ENCODE assay signal across 14 cellular contexts in the genomic region with DNA sequence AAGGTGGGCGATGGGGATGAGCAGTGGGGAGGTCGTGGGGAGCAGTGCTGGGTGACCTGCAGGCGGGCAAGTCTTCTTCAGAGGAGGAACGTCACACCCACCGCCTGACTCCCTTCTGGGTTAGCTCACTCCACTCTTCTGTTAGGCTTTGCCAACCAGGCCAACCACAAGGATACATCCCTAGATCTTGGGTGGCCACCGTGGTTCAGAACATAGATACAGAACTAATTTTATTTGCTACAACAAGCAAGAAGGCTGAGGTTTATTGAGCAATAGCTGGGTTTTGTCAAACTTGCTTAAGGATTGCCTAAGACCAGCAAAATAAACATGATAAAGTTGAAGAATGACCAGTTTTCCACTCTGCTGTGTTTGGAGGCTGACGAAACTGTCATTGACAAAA.
DNase-seq lines count a peak whose midpoint lies in the region; ATAC-seq, FAIRE-seq and TF ChIP-seq lines count a peak whose summit lies in the region.
"Had no signal": no experiment of that assay in that cellular context is flagged by ENCODE, and none has a peak within 500 bp of the region (broad histone marks: within the 10 kb centered on the region; RNA-seq: fewer than 3 reads in every experiment).

No MANE protein-coding gene starts in this region.

- CTCF ChIA-PET in A549 (lab: Yijun Ruan, JAX), result no interaction called here

- peak in 1 of 2 experiments; percentile 64 for DNase-seq in A549 (ENCODE audit: low read depth in 1 of 2, low spot score in 1 of 2)
- DNase-seq in MV-4-11 (lab: John Stamatoyannopoulos, UW), result peak; percentile 99
- peak; percentile 77 for DNase-seq in coronary artery (ENCODE audit: low spot score)
- DNase-seq in mesothelial cell of epicardium (ENCODE audit: low spot score in 2 of 2, unreplicated experiment in 2 of 2), result no peak
- DNase-seq in NCI-H128 (lab: John Stamatoyannopoulos, UW; ENCODE audit: unreplicated experiment), result no peak
- DNase-seq: NCI-H1105 treated with DMSO at 0.1 percent for 48 hours, occipital lobe had no signal

- H3K4me3 ChIP-seq in A549, result no peak overlapping the region
- H3K4me3 ChIP-seq in coronary artery, result no peak overlapping the region

- POLR2A ChIA-PET in A549 (lab: Yijun Ruan, JAX), result interaction anchor here (0.6 kb wide), 1 partner anchor 81 kb away, joined by 3 read pairs; no protein-coding TSS in a partner anchor

- peak overlapping the region; percentile 67 for H3K4me2 ChIP-seq in A549

- no peak; a peak in 1 of 5 replicates for TF ChIP-seq RAD21 in A549 (conservative IDR thresholded peaks at IDR 0.05 in 1 of 2, IDR thresholded peaks at IDR 0.05 in 1 of 2)

- H3K9me3 ChIP-seq in A549, result no peaks in the 10 kb centered on the region

- no peaks in the 10 kb centered on the region for H3K9me3 Mint-ChIP-seq in mesothelial cell of epicardium
- H3K9me3 Mint-ChIP-seq: activated T-helper 17 cell treated with anti-CD3 and anti-CD28 coated beads, Interleukin-2, amount 50 U/mL, for 72 hours; T-helper 1 cell treated with Interleukin-12 subunit alpha and Interleukin-12 subunit beta and Interleukin-4 antibody, amounts not matched to agents 30 μg/mL and 1 μg/mL, for 36 hours had no signal

- no peak overlapping the region for H3K4me3 Mint-ChIP-seq in mesothelial cell of epicardium
- H3K4me3 Mint-ChIP-seq: activated T-helper 17 cell treated with anti-CD3 and anti-CD28 coated beads, Interleukin-2, amount 50 U/mL, for 72 hours; B cell; T-helper 1 cell treated with Interleukin-12 subunit alpha and Interleukin-12 subunit beta and Interleukin-4 antibody, amounts not matched to agents 30 μg/mL and 1 μg/mL, for 36 hours had no signal

- TF ChIP-seq POLR2A in A549 (IDR thresholded peaks at IDR 0.05; ENCODE audit: low read length), result no peak

- ATAC-seq in A549 (peak; percentile 43 to 45), HG03097 (IDR thresholded peaks at IDR 0.05; ENCODE audit: low FRiP score, unreplicated experiment) (no peak), GM21825 (IDR thresholded peaks at IDR 0.05; ENCODE audit: unreplicated experiment) (no peak), GM21723 (IDR thresholded peaks at IDR 0.05; ENCODE audit: unreplicated experiment) (no peak)
- ATAC-seq: activated T-helper 17 cell treated with anti-CD3 and anti-CD28 coated beads, Interleukin-2, amount 50 U/mL, for 72 hours had no signal

- H3K27ac Mint-ChIP-seq in mesothelial cell of epicardium, result peak overlapping the region; percentile 39
- H3K27ac Mint-ChIP-seq: activated T-helper 17 cell treated with anti-CD3 and anti-CD28 coated beads, Interleukin-2, amount 50 U/mL, for 72 hours; B cell; T-helper 1 cell treated with Interleukin-12 subunit alpha and Interleukin-12 subunit beta and Interleukin-4 antibody, amounts not matched to agents 30 μg/mL and 1 μg/mL, for 36 hours had no signal

- peaks cover 49% of the 10 kb centered on the region for H3K4me1 Mint-ChIP-seq in mesothelial cell of epicardium

- H3K36me3 Mint-ChIP-seq in mesothelial cell of epicardium, result no peaks in the 10 kb centered on the region

- peak overlapping the region; percentile 47 to 67; a peak in 5 of 6 replicates for H3K27ac ChIP-seq in A549
- H3K27ac ChIP-seq in coronary artery, result peak overlapping the region in 1 of 2 donors; percentile 53

- peak; percentile 67 to 74; a peak in 3 of 5 replicates for TF ChIP-seq EP300 in A549 (IDR thresholded peaks at IDR 0.05)

- FAIRE-seq in A549 (lab: Jason Lieb, UNC), result no peak
- FAIRE-seq: frontal cortex had no signal

- WGBS in A549 (ENCODE audit: missing lambda C conversion rate), result 48% methylated on average over 7 of the region's 7 CpGs

- TF ChIP-seq CTCF in A549 (IDR thresholded peaks at IDR 0.05) (no peak), coronary artery (IDR thresholded peaks at IDR 0.05) (no peak), mesothelial cell of epicardium (IDR thresholded peaks at IDR 0.05; ENCODE audit: unreplicated experiment) (no peak)

- H3K4me1 ChIP-seq in A549, result peaks cover 57% of the 10 kb centered on the region

- H3K27me3 Mint-ChIP-seq in mesothelial cell of epicardium (ENCODE audit: low read depth), result no peaks in the 10 kb centered on the region
- H3K27me3 Mint-ChIP-seq: B cell had no signal

TF ChIP-seq in A549, 52 proteins besides CTCF, POLR2A, EP300 and RAD21 (continues in another document):
- no peak for TF ChIP-seq CBX8 (IDR thresholded peaks at IDR 0.05)
- no peak for TF ChIP-seq TP53 (CRISPR knock-in tag; IDR thresholded peaks at IDR 0.05)
- no peak for TF ChIP-seq RFX5 (IDR thresholded peaks at IDR 0.05)
- TF ChIP-seq BHLHE40 (IDR thresholded peaks at IDR 0.05; ENCODE audit: low read depth, low read length), result no peak
- TF ChIP-seq NPAS2 (CRISPR knock-in tag; IDR thresholded peaks at IDR 0.05; ENCODE audit: borderline replicate concordance), result no peak
- TF ChIP-seq NFE2L2 (conservative IDR thresholded peaks at IDR 0.05; ENCODE audit: low read length), result no peak
- TF ChIP-seq HOXB5 (CRISPR knock-in tag; IDR thresholded peaks at IDR 0.05), result no peak
- TF ChIP-seq HEYL (CRISPR knock-in tag; IDR thresholded peaks at IDR 0.05), result no peak
- peak; percentile 47 for TF ChIP-seq GATA3 (IDR thresholded peaks at IDR 0.05; ENCODE audit: borderline replicate concordance)
- TF ChIP-seq, protein P1, sequence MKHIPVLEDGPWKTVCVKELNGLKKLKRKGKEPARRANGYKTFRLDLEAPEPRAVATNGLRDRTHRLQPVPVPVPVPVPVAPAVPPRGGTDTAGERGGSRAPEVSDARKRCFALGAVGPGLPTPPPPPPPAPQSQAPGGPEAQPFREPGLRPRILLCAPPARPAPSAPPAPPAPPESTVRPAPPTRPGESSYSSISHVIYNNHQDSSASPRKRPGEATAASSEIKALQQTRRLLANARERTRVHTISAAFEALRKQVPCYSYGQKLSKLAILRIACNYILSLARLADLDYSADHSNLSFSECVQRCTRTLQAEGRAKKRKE (CRISPR knock-in tag; IDR thresholded peaks at IDR 0.05; ENCODE audit: low read depth), result no peak
- no peak for TF ChIP-seq EHMT2 (IDR thresholded peaks at IDR 0.05; ENCODE audit: low read depth)
- TF ChIP-seq HOXA7 (CRISPR knock-in tag; IDR thresholded peaks at IDR 0.05), result no peak
- TF ChIP-seq ZFP36 (IDR thresholded peaks at IDR 0.05; ENCODE audit: borderline replicate concordance, partially characterized antibody), result no peak
- TF ChIP-seq KDM1A (IDR thresholded peaks at IDR 0.05; ENCODE audit: low read depth), result no peak
- TF ChIP-seq, protein P2, sequence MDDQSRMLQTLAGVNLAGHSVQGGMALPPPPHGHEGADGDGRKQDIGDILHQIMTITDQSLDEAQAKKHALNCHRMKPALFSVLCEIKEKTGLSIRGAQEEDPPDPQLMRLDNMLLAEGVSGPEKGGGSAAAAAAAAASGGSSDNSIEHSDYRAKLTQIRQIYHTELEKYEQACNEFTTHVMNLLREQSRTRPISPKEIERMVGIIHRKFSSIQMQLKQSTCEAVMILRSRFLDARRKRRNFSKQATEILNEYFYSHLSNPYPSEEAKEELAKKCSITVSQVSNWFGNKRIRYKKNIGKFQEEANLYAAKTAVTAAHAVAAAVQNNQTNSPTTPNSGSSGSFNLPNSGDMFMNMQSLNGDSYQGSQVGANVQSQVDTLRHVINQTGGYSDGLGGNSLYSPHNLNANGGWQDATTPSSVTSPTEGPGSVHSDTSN (IDR thresholded peaks at IDR 0.05), result no peak
- TF ChIP-seq, protein P3, sequence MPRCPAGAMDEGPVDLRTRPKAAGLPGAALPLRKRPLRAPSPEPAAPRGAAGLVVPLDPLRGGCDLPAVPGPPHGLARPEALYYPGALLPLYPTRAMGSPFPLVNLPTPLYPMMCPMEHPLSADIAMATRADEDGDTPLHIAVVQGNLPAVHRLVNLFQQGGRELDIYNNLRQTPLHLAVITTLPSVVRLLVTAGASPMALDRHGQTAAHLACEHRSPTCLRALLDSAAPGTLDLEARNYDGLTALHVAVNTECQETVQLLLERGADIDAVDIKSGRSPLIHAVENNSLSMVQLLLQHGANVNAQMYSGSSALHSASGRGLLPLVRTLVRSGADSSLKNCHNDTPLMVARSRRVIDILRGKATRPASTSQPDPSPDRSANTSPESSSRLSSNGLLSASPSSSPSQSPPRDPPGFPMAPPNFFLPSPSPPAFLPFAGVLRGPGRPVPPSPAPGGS (IDR thresholded peaks at IDR 0.05), result peak; percentile 92; the same call in 2 of the 3 replicates
- TF ChIP-seq JUNB (IDR thresholded peaks at IDR 0.05), result peak; percentile 88
- TF ChIP-seq RCOR1 (IDR thresholded peaks at IDR 0.05; ENCODE audit: low read depth, low read length), result no peak
- no peak for TF ChIP-seq RNF2 (IDR thresholded peaks at IDR 0.05; ENCODE audit: borderline replicate concordance, low read depth)
- TF ChIP-seq RARB (CRISPR knock-in tag; IDR thresholded peaks at IDR 0.05), result no peak
- peak; percentile 81 to 82; a peak in 4 of 5 replicates for TF ChIP-seq JUN (IDR thresholded peaks at IDR 0.05)
- TF ChIP-seq NR3C1 (IDR thresholded peaks at IDR 0.05), result no peak
- TF ChIP-seq ZC3H11A (IDR thresholded peaks at IDR 0.05), result no peak
- no peak for TF ChIP-seq FOXS1 (CRISPR knock-in tag; IDR thresholded peaks at IDR 0.05)
- no peak for TF ChIP-seq CHD4 (IDR thresholded peaks at IDR 0.05; ENCODE audit: borderline replicate concordance)
- TF ChIP-seq, protein P4, sequence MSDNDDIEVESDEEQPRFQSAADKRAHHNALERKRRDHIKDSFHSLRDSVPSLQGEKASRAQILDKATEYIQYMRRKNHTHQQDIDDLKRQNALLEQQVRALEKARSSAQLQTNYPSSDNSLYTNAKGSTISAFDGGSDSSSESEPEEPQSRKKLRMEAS (IDR thresholded peaks at IDR 0.05), result peak; percentile 42; the same call in 1 of the 2 replicates
- no peak for TF ChIP-seq ZNF302 (CRISPR knock-in tag; IDR thresholded peaks at IDR 0.05)
- TF ChIP-seq, protein P5, sequence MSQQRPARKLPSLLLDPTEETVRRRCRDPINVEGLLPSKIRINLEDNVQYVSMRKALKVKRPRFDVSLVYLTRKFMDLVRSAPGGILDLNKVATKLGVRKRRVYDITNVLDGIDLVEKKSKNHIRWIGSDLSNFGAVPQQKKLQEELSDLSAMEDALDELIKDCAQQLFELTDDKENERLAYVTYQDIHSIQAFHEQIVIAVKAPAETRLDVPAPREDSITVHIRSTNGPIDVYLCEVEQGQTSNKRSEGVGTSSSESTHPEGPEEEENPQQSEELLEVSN (IDR thresholded peaks at IDR 0.05; ENCODE audit: borderline replicate concordance, low read depth), result no peak
- no peak for TF ChIP-seq ESRRA (IDR thresholded peaks at IDR 0.05; ENCODE audit: borderline replicate concordance, low read length)

Comparison
In these comparisons a context has a peak if more than half of its experiments do, and no peak if none do; other contexts are left out.
1. ATAC-seq: peak in A549 (2 of 2); none in HG03097 (single experiment), GM21825 (single experiment) and GM21723 (single experiment).
2. DNase-seq: peak in MV-4-11 (single experiment) and coronary artery (single experiment); none in mesothelial cell of epicardium (0 of 2) and NCI-H128 (single experiment).